In the genomic region with DNA sequence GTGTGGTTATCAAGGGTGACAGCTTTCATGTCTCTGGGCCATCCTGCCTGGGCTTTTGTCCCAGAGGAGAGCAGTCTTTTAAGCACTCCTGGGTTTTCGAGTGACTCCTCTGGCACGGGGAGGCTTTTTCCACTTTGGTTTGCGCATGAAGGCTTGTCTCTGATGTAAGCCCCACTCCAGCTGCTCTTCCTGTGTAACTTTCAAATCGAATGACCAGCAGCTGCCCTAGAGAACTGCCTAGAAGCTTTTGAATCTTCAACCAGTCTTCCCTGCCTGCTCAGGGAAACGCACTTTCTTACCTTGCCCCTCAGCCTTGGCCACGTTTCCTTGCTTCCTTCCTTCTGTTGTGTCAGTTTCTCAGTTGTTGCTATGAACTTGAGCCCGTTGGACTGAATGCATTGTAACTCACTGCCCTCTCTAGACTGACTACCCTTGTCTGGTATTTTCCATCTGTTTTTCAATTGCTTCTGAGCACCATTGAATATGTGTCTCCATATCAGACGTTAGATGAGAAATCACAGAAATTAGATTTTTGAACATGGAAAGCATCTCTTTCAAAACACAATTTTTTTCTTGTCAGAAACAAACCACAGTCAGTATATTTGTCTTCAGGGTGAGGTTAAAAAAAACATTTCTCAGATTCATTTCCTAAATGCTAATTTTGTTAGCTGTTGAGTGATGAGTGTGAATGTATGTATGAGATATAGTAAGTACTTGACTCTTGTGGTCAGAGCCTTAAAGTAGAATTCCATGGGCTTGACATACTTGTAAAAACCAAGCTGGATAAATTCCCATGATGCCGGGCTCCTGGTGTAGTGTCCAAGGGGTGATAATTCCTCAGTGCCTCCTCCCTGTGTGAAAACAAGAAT, we compare ENCODE assay signal across 11 cellular contexts. TPM values are rescaled to one million over a fixed set of nuclear protein-coding genes. Genes with fewer than 3 reads are reported as not detected.
DNase-seq lines count a peak whose midpoint lies in the region; ATAC-seq, FAIRE-seq and TF ChIP-seq lines count a peak whose summit lies in the region.
"Had no signal": no experiment of that assay in that cellular context is flagged by ENCODE, and none has a peak within 500 bp of the region (broad histone marks: within the 10 kb centered on the region; RNA-seq: fewer than 3 reads in every experiment).

No MANE protein-coding gene starts in this region.

- H3K4me3 ChIP-seq in stomach smooth muscle (ENCODE audit: low read length in 2 of 2), result peak overlapping the region; percentile 12 to 47
- H3K4me3 ChIP-seq: testis had no signal

- H3K4me1 ChIP-seq in stomach smooth muscle (ENCODE audit: control insufficient read depth, insufficient read depth, low read length), result peaks cover 14% of the 10 kb centered on the region
- H3K4me1 ChIP-seq: testis had no signal

- H3K27ac ChIP-seq in layer of hippocampus (ENCODE audit: low read depth, low read length), result peak overlapping the region; percentile 17
- peak overlapping the region; percentile 90 for H3K27ac ChIP-seq in stomach smooth muscle (ENCODE audit: low read length)
- H3K27ac ChIP-seq: testis had no signal

- H3K9ac ChIP-seq in stomach smooth muscle (ENCODE audit: low read length in 2 of 2), result peak overlapping the region; percentile 68 to 69

- DNase-seq in HCEC 1CT (peak; percentile 34), NCI-H2171 (lab: John Stamatoyannopoulos, UW) (no peak), GM12891 (ENCODE audit: insufficient read length, low spot score) (no peak), DMS114 treated with DMSO at 0.1 percent for 48 hours (lab: John Stamatoyannopoulos, UW; ENCODE audit: unreplicated experiment) (no peak)
- DNase-seq: activated CD4-positive, CD25-positive, alpha-beta regulatory T cell; OCI-M1; testis had no signal

- H3K9me3 ChIP-seq in stomach smooth muscle (ENCODE audit: control insufficient read depth in 2 of 2, low read length in 2 of 2), result no peaks in the 10 kb centered on the region
- H3K9me3 ChIP-seq: testis had no signal

- H3K27me3 ChIP-seq in layer of hippocampus (ENCODE audit: control insufficient read depth, insufficient read depth, low read length), result no peaks in the 10 kb centered on the region
- H3K27me3 ChIP-seq in stomach smooth muscle (ENCODE audit: control insufficient read depth in 1 of 2, insufficient read depth in 2 of 2, low read length in 2 of 2), result peaks cover 0 to 3% of the 10 kb centered on the region in 2 donors
- H3K27me3 ChIP-seq: testis had no signal

- H3K36me3 ChIP-seq in stomach smooth muscle (ENCODE audit: control insufficient read depth in 2 of 2, insufficient read depth in 2 of 2, low read length in 2 of 2), result no peaks in the 10 kb centered on the region

- TF ChIP-seq POLR2A in GM12891 (IDR thresholded peaks at IDR 0.05; ENCODE audit: low read depth, low read length), result no peak

- ATAC-seq in GM19452 (IDR thresholded peaks at IDR 0.05; ENCODE audit: unreplicated experiment), result no peak

- FAIRE-seq in colon (lab: Jason Lieb, UNC), result peak; percentile 36
- no peak for FAIRE-seq in GM12891 (lab: Jason Lieb, UNC)

TF ChIP-seq in GM12891, 5 proteins besides CTCF, POLR2A, EP300 and RAD21:
- TF ChIP-seq SPI1 (IDR thresholded peaks at IDR 0.05; ENCODE audit: low read depth, low read length) (no peak), TAF1 (IDR thresholded peaks at IDR 0.05; ENCODE audit: low read depth, low read length) (no peak), POLR2AphosphoS5 (IDR thresholded peaks at IDR 0.05; ENCODE audit: low read depth, low read length) (no peak)

RNA-seq across cellular contexts. Expression of gene SLC9A6, which starts 45.4 kb away (rescaled TPM):
- polyA plus RNA-seq in GM12891 (2012; ENCODE audit: low read depth, missing spikeins), result 2.8 TPM

RNA-seq across cellular contexts. Expression of gene MMGT1, which starts 56.8 kb away (rescaled TPM):
- polyA plus RNA-seq in GM12891 (2012; ENCODE audit: low read depth, missing spikeins), result 6.5 TPM
